Comparison of ENCODE assay signal across 1 cellular context in the genomic region with DNA sequence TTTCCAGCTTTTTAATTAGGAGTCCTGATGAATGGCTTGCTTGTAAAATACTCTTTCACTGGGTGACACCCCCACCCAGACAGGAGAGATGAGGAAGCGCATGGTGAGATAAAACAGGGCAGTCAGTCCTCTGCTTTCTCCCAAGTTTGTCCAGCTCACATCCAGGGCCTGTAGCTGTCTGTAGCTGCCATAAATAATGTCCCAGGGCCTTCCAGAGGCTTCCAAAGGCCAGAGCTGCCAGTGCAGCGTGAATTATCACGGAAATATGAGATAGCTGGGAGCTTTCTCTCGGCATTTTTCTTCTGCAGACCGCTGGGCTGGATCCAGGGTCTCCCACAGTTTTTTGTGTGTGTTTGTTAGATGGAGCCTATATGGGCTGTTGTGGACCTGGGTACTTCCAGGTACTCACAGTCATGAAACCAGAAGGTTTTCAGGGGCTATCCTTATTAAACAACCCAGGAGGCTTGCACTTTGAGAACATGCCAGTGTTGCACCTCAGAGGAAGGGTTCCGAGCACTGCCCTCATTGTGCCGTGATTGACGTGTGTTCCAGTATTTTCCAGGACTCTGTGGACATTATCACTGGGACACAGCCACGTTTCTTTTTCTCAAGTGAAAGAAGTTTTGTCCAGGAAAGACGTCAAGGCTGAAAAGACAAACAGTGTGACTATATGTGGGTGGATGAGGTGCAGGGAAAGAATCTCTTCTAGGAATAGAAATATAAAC.
TF ChIP-seq lines count a peak whose summit lies in the region.

No MANE protein-coding gene starts in this region.

TF ChIP-seq in GM23338, 12 proteins besides CTCF, POLR2A, EP300 and RAD21 (continued from another document):
- TF ChIP-seq, protein P1, sequence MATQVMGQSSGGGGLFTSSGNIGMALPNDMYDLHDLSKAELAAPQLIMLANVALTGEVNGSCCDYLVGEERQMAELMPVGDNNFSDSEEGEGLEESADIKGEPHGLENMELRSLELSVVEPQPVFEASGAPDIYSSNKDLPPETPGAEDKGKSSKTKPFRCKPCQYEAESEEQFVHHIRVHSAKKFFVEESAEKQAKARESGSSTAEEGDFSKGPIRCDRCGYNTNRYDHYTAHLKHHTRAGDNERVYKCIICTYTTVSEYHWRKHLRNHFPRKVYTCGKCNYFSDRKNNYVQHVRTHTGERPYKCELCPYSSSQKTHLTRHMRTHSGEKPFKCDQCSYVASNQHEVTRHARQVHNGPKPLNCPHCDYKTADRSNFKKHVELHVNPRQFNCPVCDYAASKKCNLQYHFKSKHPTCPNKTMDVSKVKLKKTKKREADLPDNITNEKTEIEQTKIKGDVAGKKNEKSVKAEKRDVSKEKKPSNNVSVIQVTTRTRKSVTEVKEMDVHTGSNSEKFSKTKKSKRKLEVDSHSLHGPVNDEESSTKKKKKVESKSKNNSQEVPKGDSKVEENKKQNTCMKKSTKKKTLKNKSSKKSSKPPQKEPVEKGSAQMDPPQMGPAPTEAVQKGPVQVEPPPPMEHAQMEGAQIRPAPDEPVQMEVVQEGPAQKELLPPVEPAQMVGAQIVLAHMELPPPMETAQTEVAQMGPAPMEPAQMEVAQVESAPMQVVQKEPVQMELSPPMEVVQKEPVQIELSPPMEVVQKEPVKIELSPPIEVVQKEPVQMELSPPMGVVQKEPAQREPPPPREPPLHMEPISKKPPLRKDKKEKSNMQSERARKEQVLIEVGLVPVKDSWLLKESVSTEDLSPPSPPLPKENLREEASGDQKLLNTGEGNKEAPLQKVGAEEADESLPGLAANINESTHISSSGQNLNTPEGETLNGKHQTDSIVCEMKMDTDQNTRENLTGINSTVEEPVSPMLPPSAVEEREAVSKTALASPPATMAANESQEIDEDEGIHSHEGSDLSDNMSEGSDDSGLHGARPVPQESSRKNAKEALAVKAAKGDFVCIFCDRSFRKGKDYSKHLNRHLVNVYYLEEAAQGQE (IDR thresholded peaks at IDR 0.05; ENCODE audit: unreplicated experiment) = no peak
- TF ChIP-seq ZNF331 (CRISPR knock-in tag; IDR thresholded peaks at IDR 0.05; ENCODE audit: low read depth) (no peak), POLR2AphosphoS5 (IDR thresholded peaks at IDR 0.05; ENCODE audit: low read depth) (no peak), EZH2phosphoT487 (IDR thresholded peaks at IDR 0.05; ENCODE audit: unreplicated experiment) (no peak), STAT1 (IDR thresholded peaks at IDR 0.05; ENCODE audit: unreplicated experiment) (no peak), CREB1 (CRISPR knock-in tag; IDR thresholded peaks at IDR 0.05; ENCODE audit: low read depth) (no peak)
TF ChIP-seq in GM23338: peak in this region for 0.
